ENCODE assay signal across 6 cellular contexts in the genomic region with DNA sequence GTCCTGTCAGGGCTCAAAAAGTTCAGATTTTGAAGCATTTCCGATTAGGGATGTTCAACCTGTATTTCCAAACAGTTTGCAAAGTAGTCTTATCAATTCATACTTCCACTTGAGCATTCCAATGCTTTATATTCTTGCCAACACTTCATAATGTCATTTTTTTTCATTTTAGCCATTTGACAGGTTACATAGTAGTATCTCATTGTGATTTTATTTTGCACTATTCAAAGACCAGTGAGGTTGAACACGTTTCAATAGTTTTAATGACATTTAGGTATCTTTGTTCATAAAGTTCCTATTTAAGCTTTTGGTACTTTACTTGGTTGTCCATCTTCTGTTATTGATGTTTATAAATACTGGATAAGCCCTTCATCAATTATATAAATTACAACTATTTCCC.
"Had no signal": no experiment of that assay in that cellular context is flagged by ENCODE, and none has a peak within 500 bp of the region (broad histone marks: within the 10 kb centered on the region; RNA-seq: fewer than 3 reads in every experiment).

No MANE protein-coding gene starts in this region.

- ATAC-seq: GM12878 had no signal

- FAIRE-seq: G401.6, GM12878, GM18507, GM19239 had no signal

- H3K4me3 ChIP-seq: GM12878 had no signal

- DNase-seq: GDM1, GF-D8 had no signal
